8 cellular contexts compared by ENCODE assay signal in the genomic region with DNA sequence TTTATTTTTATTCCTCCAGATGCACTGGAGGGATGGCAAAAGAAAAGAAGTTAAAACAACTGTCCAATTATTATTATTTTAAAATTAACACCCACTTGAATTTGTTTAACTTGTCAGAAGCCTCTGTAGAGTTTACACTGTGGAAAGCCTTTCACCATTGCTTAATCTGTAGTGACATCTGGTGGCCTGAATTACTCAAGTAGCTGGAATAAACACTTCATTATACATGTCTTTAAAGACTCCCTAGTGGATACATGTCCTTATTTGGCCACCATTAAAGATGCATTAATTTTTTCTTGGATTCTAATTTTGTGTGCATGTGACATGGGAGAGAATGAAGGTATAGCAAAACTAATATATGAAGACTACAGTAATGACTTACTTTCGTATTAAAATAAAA.
DNase-seq lines count a peak whose midpoint lies in the region; ATAC-seq and TF ChIP-seq lines count a peak whose summit lies in the region.

No MANE protein-coding gene starts in this region.

- no peak overlapping the region for H3K4me2 ChIP-seq in neural cell (ENCODE audit: low read length)

- no peaks in the 10 kb centered on the region for H3K27me3 ChIP-seq in dorsolateral prefrontal cortex
- H3K27me3 ChIP-seq in neural cell (ENCODE audit: insufficient read depth, low read depth, low read length), result no peaks in the 10 kb centered on the region

- no peaks in the 10 kb centered on the region for H3K79me2 ChIP-seq in neural cell (replicated peaks; ENCODE audit: insufficient read depth, low read length)

- no peak overlapping the region for H3K27ac ChIP-seq in dorsolateral prefrontal cortex
- no peak overlapping the region for H3K27ac ChIP-seq in neural cell (ENCODE audit: low read length)

- no peak for TF ChIP-seq EP300 in neural cell (conservative IDR thresholded peaks at IDR 0.05; ENCODE audit: poor library complexity, severe bottlenecking)

- H3K4me3 ChIP-seq in dorsolateral prefrontal cortex (no peak overlapping the region), neural cell (ENCODE audit: low read length) (no peak overlapping the region)

- intact Hi-C loops in dorsolateral prefrontal cortex (cut with DNase I), result no loop called here

- no peak overlapping the region for H3K9ac ChIP-seq in neural cell (ENCODE audit: low read length)

- ATAC-seq in HG02678 (IDR thresholded peaks at IDR 0.05; ENCODE audit: unreplicated experiment) (peak; percentile 47), HG03378 (IDR thresholded peaks at IDR 0.05; ENCODE audit: unreplicated experiment) (no peak), HG03442 (IDR thresholded peaks at IDR 0.05; ENCODE audit: unreplicated experiment) (no peak)

- no peaks in the 10 kb centered on the region for H3K36me3 ChIP-seq in neural cell (ENCODE audit: insufficient read depth, low read length)

- no peaks in the 10 kb centered on the region for H4K20me1 ChIP-seq in neural cell (ENCODE audit: insufficient read depth)

- H3K9me2 ChIP-seq in neural cell (ENCODE audit: insufficient read depth, low read length), result no peaks in the 10 kb centered on the region

- TF ChIP-seq CTCF in dorsolateral prefrontal cortex (IDR thresholded peaks at IDR 0.05 in 54 of 56, conservative IDR thresholded peaks at IDR 0.05 in 2 of 56; ENCODE audit: low read depth in 1 of 56, partially characterized antibody in 56 of 56) (peak in 55 of 56 donors; percentile 34 to 79 (median 58)), neural cell (IDR thresholded peaks at IDR 0.05; ENCODE audit: poor library complexity, severe bottlenecking) (peak; percentile 81)

- no peaks in the 10 kb centered on the region for H3F3A ChIP-seq in neural cell (ENCODE audit: insufficient read depth, low read length, poor library complexity, severe bottlenecking)

- H2AFZ ChIP-seq in neural cell (ENCODE audit: low read depth, low read length), result no peak overlapping the region

- peak; percentile 13 for DNase-seq in DMS153 (lab: John Stamatoyannopoulos, UW)
- peak; percentile 47 for DNase-seq in NCI-H524 treated with DMSO at 0.1 percent for 48 hours (lab: John Stamatoyannopoulos, UW)
- DNase-seq in dorsolateral prefrontal cortex, result no peak
- no peak for DNase-seq in ecto neural progenitor cell (ENCODE audit: low spot score)

- no peaks in the 10 kb centered on the region for H3K9me3 ChIP-seq in neural cell (ENCODE audit: low read length)

- peak; percentile 96 for TF ChIP-seq RAD21 in neural cell (conservative IDR thresholded peaks at IDR 0.05)

TF ChIP-seq in neural cell, 6 proteins besides CTCF, POLR2A, EP300 and RAD21:
- TF ChIP-seq, protein P1, sequence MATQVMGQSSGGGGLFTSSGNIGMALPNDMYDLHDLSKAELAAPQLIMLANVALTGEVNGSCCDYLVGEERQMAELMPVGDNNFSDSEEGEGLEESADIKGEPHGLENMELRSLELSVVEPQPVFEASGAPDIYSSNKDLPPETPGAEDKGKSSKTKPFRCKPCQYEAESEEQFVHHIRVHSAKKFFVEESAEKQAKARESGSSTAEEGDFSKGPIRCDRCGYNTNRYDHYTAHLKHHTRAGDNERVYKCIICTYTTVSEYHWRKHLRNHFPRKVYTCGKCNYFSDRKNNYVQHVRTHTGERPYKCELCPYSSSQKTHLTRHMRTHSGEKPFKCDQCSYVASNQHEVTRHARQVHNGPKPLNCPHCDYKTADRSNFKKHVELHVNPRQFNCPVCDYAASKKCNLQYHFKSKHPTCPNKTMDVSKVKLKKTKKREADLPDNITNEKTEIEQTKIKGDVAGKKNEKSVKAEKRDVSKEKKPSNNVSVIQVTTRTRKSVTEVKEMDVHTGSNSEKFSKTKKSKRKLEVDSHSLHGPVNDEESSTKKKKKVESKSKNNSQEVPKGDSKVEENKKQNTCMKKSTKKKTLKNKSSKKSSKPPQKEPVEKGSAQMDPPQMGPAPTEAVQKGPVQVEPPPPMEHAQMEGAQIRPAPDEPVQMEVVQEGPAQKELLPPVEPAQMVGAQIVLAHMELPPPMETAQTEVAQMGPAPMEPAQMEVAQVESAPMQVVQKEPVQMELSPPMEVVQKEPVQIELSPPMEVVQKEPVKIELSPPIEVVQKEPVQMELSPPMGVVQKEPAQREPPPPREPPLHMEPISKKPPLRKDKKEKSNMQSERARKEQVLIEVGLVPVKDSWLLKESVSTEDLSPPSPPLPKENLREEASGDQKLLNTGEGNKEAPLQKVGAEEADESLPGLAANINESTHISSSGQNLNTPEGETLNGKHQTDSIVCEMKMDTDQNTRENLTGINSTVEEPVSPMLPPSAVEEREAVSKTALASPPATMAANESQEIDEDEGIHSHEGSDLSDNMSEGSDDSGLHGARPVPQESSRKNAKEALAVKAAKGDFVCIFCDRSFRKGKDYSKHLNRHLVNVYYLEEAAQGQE (IDR thresholded peaks at IDR 0.05; ENCODE audit: borderline replicate concordance), result no peak
- peak; percentile 92 for TF ChIP-seq SMC3 (conservative IDR thresholded peaks at IDR 0.05; ENCODE audit: poor library complexity)

Comparison
In these comparisons a context has a peak if more than half of its experiments do, and no peak if none do; other contexts are left out.
1. DNase-seq: peak in DMS153 (single experiment) and NCI-H524 treated with DMSO at 0.1 percent for 48 hours (single experiment); none in dorsolateral prefrontal cortex (0 of 10) and ecto neural progenitor cell (single experiment).